8 cellular contexts compared by ENCODE assay signal in the genomic region with DNA sequence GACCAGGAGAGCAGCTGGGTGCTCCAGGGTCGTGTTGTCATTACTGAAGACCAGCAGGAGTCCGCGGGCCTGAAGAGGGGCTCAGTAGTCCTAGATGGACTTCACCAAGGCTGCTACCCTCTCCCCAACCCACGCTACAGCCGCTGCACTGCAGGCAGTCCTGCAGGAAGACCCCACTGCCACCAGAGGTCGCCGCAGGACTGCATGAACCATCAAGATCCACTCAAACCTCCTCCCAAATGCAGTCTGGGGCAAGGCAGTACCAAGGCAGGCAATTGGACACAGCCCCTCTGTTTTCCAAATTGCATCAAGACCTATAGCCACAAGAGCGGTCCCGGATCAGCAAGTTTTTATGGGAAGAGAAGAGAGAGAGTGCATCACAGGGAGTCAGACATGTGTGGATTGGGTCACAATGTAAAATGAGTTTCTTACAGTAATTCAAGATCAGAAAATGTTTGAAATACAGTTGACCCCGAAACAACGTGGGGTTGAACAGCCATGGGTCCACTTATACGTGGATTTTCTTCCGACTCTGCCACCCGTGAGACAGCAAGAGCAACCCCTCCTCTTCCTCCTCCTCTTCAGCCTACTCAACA. TPM values are rescaled to one million over a fixed set of nuclear protein-coding genes. Genes with fewer than 3 reads are reported as not detected.
DNase-seq lines count a peak whose midpoint lies in the region; ATAC-seq and TF ChIP-seq lines count a peak whose summit lies in the region.

No MANE protein-coding gene starts in this region.

- DNase-seq in COR-L47 (lab: John Stamatoyannopoulos, UW): peak; percentile 69
- peak; percentile 47 for DNase-seq in NCI-H82 treated with DMSO at 0.1 percent for 48 hours (lab: John Stamatoyannopoulos, UW; ENCODE audit: unreplicated experiment)
- peak; percentile 24 to 50 for DNase-seq in activated CD8-positive, alpha-beta memory T cell treated with anti-CD3 and anti-CD28 coated beads for 4 hours (ENCODE audit: low read depth in 2 of 2)
- peak; percentile 83 for DNase-seq in endothelial cell (ENCODE audit: low spot score)
- DNase-seq in mucosa of descending colon: peak; percentile 73 to 79 (median 73)
- DNase-seq in stimulated activated CD8-positive, alpha-beta memory T cell treated with anti-CD3 and anti-CD28 coated beads, Interleukin-7, amount 100 ng/mL, for 1 hour (ENCODE audit: low read depth in 2 of 2): peak; percentile 30 to 56

- no peaks in the 10 kb centered on the region for H3K4me1 ChIP-seq in mucosa of descending colon (ENCODE audit: low read depth)

- no peak overlapping the region for H3K4me3 ChIP-seq in mucosa of descending colon

- peak; percentile 87 for TF ChIP-seq CTCF in endothelial cell (IDR thresholded peaks at IDR 0.05; ENCODE audit: unreplicated experiment)
- TF ChIP-seq CTCF in mucosa of descending colon (IDR thresholded peaks at IDR 0.05): peak; percentile 90

- peak; percentile 77 for ATAC-seq in GM19395 (IDR thresholded peaks at IDR 0.05; ENCODE audit: unreplicated experiment)
- ATAC-seq in HG03460 (IDR thresholded peaks at IDR 0.05; ENCODE audit: unreplicated experiment): peak; percentile 63
- peak; percentile 91 for ATAC-seq in mucosa of descending colon

- no peaks in the 10 kb centered on the region for H3K9me3 Mint-ChIP-seq in endothelial cell (ENCODE audit: unreplicated experiment)

- H3K36me3 ChIP-seq in mucosa of descending colon (ENCODE audit: low read depth): no peaks in the 10 kb centered on the region

- no peak overlapping the region for H3K4me3 Mint-ChIP-seq in endothelial cell (ENCODE audit: unreplicated experiment)

- H3K4me1 Mint-ChIP-seq in endothelial cell (ENCODE audit: unreplicated experiment): peaks cover 5% of the 10 kb centered on the region

- peaks cover 17% of the 10 kb centered on the region for H3K36me3 Mint-ChIP-seq in endothelial cell (ENCODE audit: low read depth, unreplicated experiment)

- H3K27ac Mint-ChIP-seq in endothelial cell (ENCODE audit: unreplicated experiment): no peak overlapping the region

- no peaks in the 10 kb centered on the region for H3K9me3 ChIP-seq in mucosa of descending colon

- intact Hi-C loops in mucosa of descending colon (cut with DNase I, micrococcal nuclease): loop anchor here in 1 of 2 donors (5.0 kb wide), 1 partner anchor 49 kb away; a partner anchor contains a TSS

- H3K27me3 Mint-ChIP-seq in endothelial cell (ENCODE audit: unreplicated experiment): peaks cover 4% of the 10 kb centered on the region

RNA-seq across cellular contexts. Expression of a gene that starts 46.7 kb away (rescaled TPM):
- 7.7 TPM for total RNA-seq in endothelial cell (ENCODE audit: unreplicated experiment)
- total RNA-seq in mucosa of descending colon: 1 to 10 TPM; 1.8 to 9.2 (median 3.2) TPM

RNA-seq across cellular contexts. Expression of a gene that starts 58.7 kb away (rescaled TPM):
- total RNA-seq in endothelial cell (ENCODE audit: unreplicated experiment) (not detected), mucosa of descending colon (not detected)
